ENCODE assay signal across 18 cellular contexts in genomic region chr2:1751768-1752725, GRCh38. TPM values are rescaled to one million over a fixed set of nuclear protein-coding genes. Genes with fewer than 3 reads are reported as not detected.
DNase-seq lines count a peak whose midpoint lies in the region; ATAC-seq and TF ChIP-seq lines count a peak whose summit lies in the region.
"Had no signal": no experiment of that assay in that cellular context is flagged by ENCODE, and none has a peak within 500 bp of the region (broad histone marks: within the 10 kb centered on the region; RNA-seq: fewer than 3 reads in every experiment).

No MANE protein-coding gene starts in this region.

- H3K27ac ChIP-seq in trophoblast cell (ENCODE audit: low read depth, low read length) (no peak overlapping the region), upper lobe of right lung (no peak overlapping the region)
- H3K27ac ChIP-seq: PC-9 had no signal

- peaks cover 11% of the 10 kb centered on the region for H3K27me3 Mint-ChIP-seq in activated naive CD8-positive, alpha-beta T cell treated with anti-CD3 and anti-CD28 coated beads, Interleukin-2, amount 10 ng/mL, durations not matched to agents 7 days and 5 days
- peaks cover 26% of the 10 kb centered on the region for H3K27me3 Mint-ChIP-seq in activated naive CD8-positive, alpha-beta T cell treated with anti-CD3 and anti-CD28 coated beads for 36 hours
- H3K27me3 Mint-ChIP-seq in activated T-cell treated with anti-CD3 and anti-CD28 coated beads, Interleukin-2, amount 50 U/mL, for 72 hours (ENCODE audit: low read depth): peaks cover 15% of the 10 kb centered on the region

- no peak overlapping the region for H3K4me2 ChIP-seq in trophoblast cell (ENCODE audit: low read length)
- H3K4me2 ChIP-seq: PC-9 had no signal

- no peak overlapping the region for H2BK12ac ChIP-seq in trophoblast cell (ENCODE audit: low read length)

- no peak overlapping the region for H3K4me3 Mint-ChIP-seq in activated naive CD8-positive, alpha-beta T cell treated with anti-CD3 and anti-CD28 coated beads, Interleukin-2, amount 10 ng/mL, durations not matched to agents 7 days and 5 days
- no peak overlapping the region for H3K4me3 Mint-ChIP-seq in activated naive CD8-positive, alpha-beta T cell treated with anti-CD3 and anti-CD28 coated beads for 36 hours
- no peak overlapping the region for H3K4me3 Mint-ChIP-seq in activated T-cell treated with anti-CD3 and anti-CD28 coated beads, Interleukin-2, amount 50 U/mL, for 72 hours
- H3K4me3 Mint-ChIP-seq: CD14-positive monocyte had no signal

- H3K14ac ChIP-seq in trophoblast cell (ENCODE audit: low read length): peak overlapping the region; percentile 16

- H4K12ac ChIP-seq in trophoblast cell (ENCODE audit: low read depth, low read length): no peak overlapping the region

- peaks cover 4% of the 10 kb centered on the region for H3K4me1 Mint-ChIP-seq in activated naive CD8-positive, alpha-beta T cell treated with anti-CD3 and anti-CD28 coated beads, Interleukin-2, amount 10 ng/mL, durations not matched to agents 7 days and 5 days
- H3K4me1 Mint-ChIP-seq in activated naive CD8-positive, alpha-beta T cell treated with anti-CD3 and anti-CD28 coated beads for 36 hours: peaks cover 6% of the 10 kb centered on the region
- peaks cover 7% of the 10 kb centered on the region for H3K4me1 Mint-ChIP-seq in activated T-cell treated with anti-CD3 and anti-CD28 coated beads, Interleukin-2, amount 50 U/mL, for 72 hours (ENCODE audit: low read depth)
- H3K4me1 Mint-ChIP-seq: CD14-positive monocyte had no signal

- intact Hi-C loops in upper lobe of right lung (cut with DNase I): no loop called here

- H3K4me3 ChIP-seq in trophoblast cell (ENCODE audit: low read depth, low read length): peak overlapping the region; percentile 6
- H3K4me3 ChIP-seq in upper lobe of right lung: no peak overlapping the region
- H3K4me3 ChIP-seq: PC-9 had no signal

- no peak overlapping the region for H4K8ac ChIP-seq in trophoblast cell (ENCODE audit: low read depth, low read length)

- H3K23ac ChIP-seq in trophoblast cell (ENCODE audit: low read length): no peak overlapping the region

- no peak overlapping the region for H3K4ac ChIP-seq in trophoblast cell (ENCODE audit: low read depth, low read length)

- no CpG with 5 or more reads among the region's 21 CpGs for WGBS in trophoblast cell (ENCODE audit: extremely low coverage, insufficient coverage, insufficient read length)

- H3K36me3 ChIP-seq in trophoblast cell (ENCODE audit: control insufficient read depth in 1 of 2, insufficient read depth in 2 of 2, low read length in 2 of 2) (no peaks in the 10 kb centered on the region), upper lobe of right lung (no peaks in the 10 kb centered on the region)

- H3K4me1 ChIP-seq in trophoblast cell (ENCODE audit: control insufficient read depth in 1 of 2, insufficient read depth in 2 of 2, low read length in 2 of 2) (peaks cover 15% of the 10 kb centered on the region in 2 experiments), upper lobe of right lung (peaks cover 4% of the 10 kb centered on the region)
- H3K4me1 ChIP-seq: Caco-2 had no signal

- no peak overlapping the region for H3K27ac Mint-ChIP-seq in activated naive CD8-positive, alpha-beta T cell treated with anti-CD3 and anti-CD28 coated beads, Interleukin-2, amount 10 ng/mL, durations not matched to agents 7 days and 5 days
- no peak overlapping the region for H3K27ac Mint-ChIP-seq in activated naive CD8-positive, alpha-beta T cell treated with anti-CD3 and anti-CD28 coated beads for 36 hours
- H3K27ac Mint-ChIP-seq in activated T-cell treated with anti-CD3 and anti-CD28 coated beads, Interleukin-2, amount 50 U/mL, for 72 hours: no peak overlapping the region
- H3K27ac Mint-ChIP-seq: CD14-positive monocyte had no signal

- H3K27me3 ChIP-seq in trophoblast cell (ENCODE audit: insufficient read depth, low read length): no peaks in the 10 kb centered on the region
- no peaks in the 10 kb centered on the region for H3K27me3 ChIP-seq in upper lobe of right lung

- H3K18ac ChIP-seq in trophoblast cell (ENCODE audit: low read length): no peak overlapping the region

- no peak overlapping the region for H2BK120ac ChIP-seq in trophoblast cell (ENCODE audit: insufficient read depth, low read length, poor library complexity)

- H3K36me3 Mint-ChIP-seq in activated naive CD8-positive, alpha-beta T cell treated with anti-CD3 and anti-CD28 coated beads, Interleukin-2, amount 10 ng/mL, durations not matched to agents 7 days and 5 days: peaks cover 5% of the 10 kb centered on the region
- peaks cover 5% of the 10 kb centered on the region for H3K36me3 Mint-ChIP-seq in activated naive CD8-positive, alpha-beta T cell treated with anti-CD3 and anti-CD28 coated beads for 36 hours
- peaks cover 4 to 6% of the 10 kb centered on the region in 2 donors for H3K36me3 Mint-ChIP-seq in activated T-cell treated with anti-CD3 and anti-CD28 coated beads, Interleukin-2, amount 50 U/mL, for 72 hours (ENCODE audit: insufficient read depth in 2 of 2)
- H3K36me3 Mint-ChIP-seq: CD14-positive monocyte had no signal

- peak overlapping the region; percentile 23 for H4K91ac ChIP-seq in trophoblast cell (ENCODE audit: low read depth, low read length)

- TF ChIP-seq CTCF in upper lobe of right lung (IDR thresholded peaks at IDR 0.05): no peak

- peaks cover 8% of the 10 kb centered on the region for H3K9me3 Mint-ChIP-seq in activated naive CD8-positive, alpha-beta T cell treated with anti-CD3 and anti-CD28 coated beads, Interleukin-2, amount 10 ng/mL, durations not matched to agents 7 days and 5 days
- H3K9me3 Mint-ChIP-seq in activated naive CD8-positive, alpha-beta T cell treated with anti-CD3 and anti-CD28 coated beads for 36 hours: peaks cover 9% of the 10 kb centered on the region
- peaks cover 0 to 4% of the 10 kb centered on the region in 2 donors for H3K9me3 Mint-ChIP-seq in activated T-cell treated with anti-CD3 and anti-CD28 coated beads, Interleukin-2, amount 50 U/mL, for 72 hours

- DNase-seq in activated naive CD8-positive, alpha-beta T cell treated with anti-CD3 and anti-CD28 coated beads, Interleukin-2, amount 10 ng/mL, durations not matched to agents 7 days and 5 days: peak; percentile 3
- no peak for DNase-seq in activated naive CD8-positive, alpha-beta T cell treated with anti-CD3 and anti-CD28 coated beads for 36 hours
- peak; percentile 35 for DNase-seq in kidney tubule cell (ENCODE audit: low spot score)
- no peak for DNase-seq in trophoblast cell
- DNase-seq in upper lobe of right lung: peak; percentile 59
- DNase-seq in activated T-cell treated with anti-CD3 and anti-CD28 coated beads, Interleukin-2, amount 50 U/mL, for 72 hours: no peak
- no peak for DNase-seq in GF-D8 (lab: John Stamatoyannopoulos, UW)
- no peak for DNase-seq in NCI-H446 treated with DMSO at 0.1 percent for 48 hours (lab: John Stamatoyannopoulos, UW)
- DNase-seq: Karpas-422, MM.1S, NCI-H187 treated with DMSO at 0.1 percent for 48 hours, NCI-H446, NCI-H748 treated with DMSO at 0.1 percent for 48 hours had no signal

- H3K9me3 ChIP-seq in trophoblast cell (ENCODE audit: insufficient read depth, low read depth, low read length) (peaks cover 23% of the 10 kb centered on the region), upper lobe of right lung (no peaks in the 10 kb centered on the region)

- no peak overlapping the region for H2BK5ac ChIP-seq in trophoblast cell (ENCODE audit: low read depth, low read length, poor library complexity)

- no peak overlapping the region for H2AFZ ChIP-seq in trophoblast cell (ENCODE audit: insufficient read depth, low read length, poor library complexity)
- H2AFZ ChIP-seq: PC-9 had no signal

- no peak overlapping the region for H2AK5ac ChIP-seq in trophoblast cell (ENCODE audit: low read length)

- no peak for ATAC-seq in activated naive CD8-positive, alpha-beta T cell treated with anti-CD3 and anti-CD28 coated beads, Interleukin-2, amount 10 ng/mL, durations not matched to agents 7 days and 5 days (ENCODE audit: low read depth)
- ATAC-seq in upper lobe of right lung: peak; percentile 4
- no peak for ATAC-seq in activated T-cell treated with anti-CD3 and anti-CD28 coated beads, Interleukin-2, amount 50 U/mL, for 72 hours (replicated peaks in 1 of 2)
- ATAC-seq: Right ventricle myocardium inferior had no signal

- POLR2A ChIA-PET in activated naive CD8-positive, alpha-beta T cell treated with anti-CD3 and anti-CD28 coated beads, Interleukin-2, amount 10 ng/mL, durations not matched to agents 7 days and 5 days (lab: Charles Lee): no interaction called here

- no peak overlapping the region for H3K9ac ChIP-seq in trophoblast cell (ENCODE audit: low read length)

- no peaks in the 10 kb centered on the region for H3K79me1 ChIP-seq in trophoblast cell (ENCODE audit: low read length)

- no peaks in the 10 kb centered on the region for H3K79me2 ChIP-seq in trophoblast cell (ENCODE audit: control insufficient read depth, insufficient read depth, low read length, poor library complexity)

RNA-seq across cellular contexts. Expression of gene PXDN, which starts 7.7 kb away (rescaled TPM):
- total RNA-seq in activated naive CD8-positive, alpha-beta T cell treated with anti-CD3 and anti-CD28 coated beads, Interleukin-2, amount 10 ng/mL, durations not matched to agents 7 days and 5 days: 1 to 10 TPM in 1 of 2 experiments, under 1 TPM in 1; 0.86 to 1.8 TPM
- 1 to 10 TPM; 1.8 to 2.1 TPM for total RNA-seq in activated naive CD8-positive, alpha-beta T cell treated with anti-CD3 and anti-CD28 coated beads for 36 hours
- 194 and 203 TPM in 2 replicates for polyA plus RNA-seq in trophoblast cell (2013)
- 58.4 TPM for total RNA-seq in upper lobe of right lung
- 1 to 10 TPM in 1 of 2 donors, under 1 TPM in 1; 0.25 to 1.8 TPM for total RNA-seq in activated T-cell treated with anti-CD3 and anti-CD28 coated beads, Interleukin-2, amount 50 U/mL, for 72 hours
- total RNA-seq: HepG2 had no signal
- polyA plus RNA-seq: CD14-positive monocyte, HepG2 had no signal

Comparison
In these comparisons a context has a peak if more than half of its experiments do, and no peak if none do; other contexts are left out.
1. DNase-seq: peak in activated naive CD8-positive, alpha-beta T cell treated with anti-CD3 and anti-CD28 coated beads, Interleukin-2, amount 10 ng/mL, durations not matched to agents 7 days and 5 days (single experiment), kidney tubule cell (single experiment) and upper lobe of right lung (single experiment); none in activated naive CD8-positive, alpha-beta T cell treated with anti-CD3 and anti-CD28 coated beads for 36 hours (single experiment), trophoblast cell (0 of 2), activated T-cell treated with anti-CD3 and anti-CD28 coated beads, Interleukin-2, amount 50 U/mL, for 72 hours (0 of 2), GF-D8 (single experiment) and NCI-H446 treated with DMSO at 0.1 percent for 48 hours (single experiment).
2. RNA of gene PXDN, which starts 7.7 kb away (total RNA-seq): 58.4 TPM in upper lobe of right lung (single experiment); 1.8 to 2.1 TPM in activated naive CD8-positive, alpha-beta T cell treated with anti-CD3 and anti-CD28 coated beads for 36 hours, 0.25 to 1.8 TPM in activated T-cell treated with anti-CD3 and anti-CD28 coated beads, Interleukin-2, amount 50 U/mL, for 72 hours and 0.86 to 1.8 TPM in activated naive CD8-positive, alpha-beta T cell treated with anti-CD3 and anti-CD28 coated beads, Interleukin-2, amount 10 ng/mL, durations not matched to agents 7 days and 5 days; every median in the first group is over 10 times any median in the second.